24 cellular contexts compared by ENCODE assay signal in the genomic region with DNA sequence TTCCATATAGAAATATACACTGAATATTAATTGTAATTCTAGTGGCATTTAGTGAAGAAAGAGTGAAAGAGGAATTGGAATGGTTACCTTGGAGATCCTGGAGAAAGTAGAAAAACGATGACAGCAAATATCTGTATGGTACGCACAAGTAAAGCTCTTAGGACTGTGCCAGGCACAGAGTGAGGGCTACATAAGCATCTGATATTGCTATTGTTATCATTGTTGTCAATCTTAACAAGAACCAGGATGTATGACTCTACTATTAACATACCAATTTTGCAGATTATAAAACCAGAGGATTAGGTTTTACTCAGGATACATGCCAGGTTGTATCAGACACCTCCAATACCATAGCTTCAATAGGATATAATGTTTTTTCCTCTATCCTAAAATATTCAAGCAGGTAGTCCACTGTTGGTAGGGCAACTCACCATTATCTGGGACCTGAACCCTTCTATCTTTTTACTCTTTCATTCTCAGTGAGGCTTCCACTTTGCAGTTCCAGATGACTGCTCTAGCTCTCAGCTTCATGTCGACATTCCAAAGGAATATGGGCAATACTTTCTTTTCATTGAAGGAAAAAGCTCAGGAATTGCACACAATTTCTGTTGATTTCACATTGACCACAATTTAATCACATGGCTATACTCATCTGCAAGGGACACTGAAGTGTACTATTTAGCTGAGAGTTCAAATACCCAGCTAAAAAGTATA.
DNase-seq lines count a peak whose midpoint lies in the region; FAIRE-seq and TF ChIP-seq lines count a peak whose summit lies in the region.
"Had no signal": no experiment of that assay in that cellular context is flagged by ENCODE, and none has a peak within 500 bp of the region (broad histone marks: within the 10 kb centered on the region; RNA-seq: fewer than 3 reads in every experiment).

No MANE protein-coding gene starts in this region.

- H2AFZ ChIP-seq in mesenchymal stem cell (ENCODE audit: low read depth, low read length) = no peak overlapping the region
- no peak overlapping the region for H2AFZ ChIP-seq in SK-N-SH (ENCODE audit: low read depth)

- H2BK120ac ChIP-seq in mesenchymal stem cell (ENCODE audit: low read depth, low read length) = no peak overlapping the region

- no peaks in the 10 kb centered on the region for H3K9me3 ChIP-seq in mesenchymal stem cell (ENCODE audit: control insufficient read depth, low read length)
- H3K9me3 ChIP-seq in SK-N-SH = no peaks in the 10 kb centered on the region
- H3K9me3 ChIP-seq: BLaER1 had no signal

- H3K4me3 ChIP-seq in mesenchymal stem cell (ENCODE audit: insufficient read depth in 1 of 2, low read depth in 1 of 2, low read length in 2 of 2) = no peak overlapping the region
- no peak overlapping the region for H3K4me3 ChIP-seq in SK-N-SH (ENCODE audit: low read depth in 2 of 2, low read length in 1 of 2)
- H3K4me3 ChIP-seq: BLaER1 had no signal

- H2AK5ac ChIP-seq in mesenchymal stem cell (ENCODE audit: low read length, severe bottlenecking) = no peak overlapping the region

- in situ Hi-C loops in ACHN (cut with HindIII; ENCODE audit: low pct_ligation_motif_present, low pct_unique_long_range_greater_than_20kb, low sequenced_read_pairs) = no loop called here

- POLR2A ChIA-PET in SK-N-SH (lab: Yijun Ruan, JAX) = no interaction called here

- no peak overlapping the region for H4K91ac ChIP-seq in mesenchymal stem cell (ENCODE audit: low read length)

- H3K4me2 ChIP-seq in mesenchymal stem cell (ENCODE audit: low read length, poor library complexity, severe bottlenecking) (no peak overlapping the region), SK-N-SH (no peak overlapping the region)
- H3K4me2 ChIP-seq: BLaER1 had no signal

- H3F3A ChIP-seq in SK-N-SH (replicated peaks; ENCODE audit: insufficient read depth) = no peaks in the 10 kb centered on the region

- no peak overlapping the region for H3K4ac ChIP-seq in mesenchymal stem cell (ENCODE audit: low read depth in 1 of 2, low read length in 2 of 2)

- no peaks in the 10 kb centered on the region for H3K79me1 ChIP-seq in mesenchymal stem cell (replicated peaks; ENCODE audit: low read length, poor library complexity, severe bottlenecking)

- no peak for TF ChIP-seq EP300 in SK-N-SH (IDR thresholded peaks at IDR 0.05; ENCODE audit: borderline replicate concordance in 1 of 2, low read depth in 1 of 2, low read length in 1 of 2)

- no peak overlapping the region for H3K14ac ChIP-seq in mesenchymal stem cell (ENCODE audit: low read length in 2 of 2)

- H3K23ac ChIP-seq in mesenchymal stem cell (ENCODE audit: low read length in 2 of 2) = no peak overlapping the region

- no peak overlapping the region for H2BK5ac ChIP-seq in mesenchymal stem cell (ENCODE audit: low read depth, low read length, poor library complexity, severe bottlenecking)

- DNase-seq in ACHN = peak; percentile 23
- peak; percentile 6 for DNase-seq in RCC 7860 (ENCODE audit: low spot score)
- peak; percentile 38 for DNase-seq in fibroblast of peridontal ligament (ENCODE audit: extremely low read depth)
- no peak for DNase-seq in mesenchymal stem cell
- DNase-seq in SK-N-SH = no peak
- no peak for DNase-seq in head of caudate nucleus
- DNase-seq in SIG-M5 (lab: John Stamatoyannopoulos, UW) = no peak
- DNase-seq: 8988T; CD4-positive, CD25-positive, alpha-beta regulatory T cell; DMS53; IMR-90; KG1; NCI-H1048; NCI-H1417; NCI-H1694; NCI-H2029 treated with DMSO at 0.1 percent for 48 hours; NCI-H446 treated with DMSO at 0.1 percent for 48 hours; NCI-H526; NCI-H82; NK-92 treated with Interleukin-12 subunit alpha and Interleukin-12 subunit beta, amount 100 ng/mL, for 24 hours; SHP77 treated with DMSO at 0.1 percent for 48 hours had no signal

- peaks cover 4% of the 10 kb centered on the region for H3K4me1 ChIP-seq in mesenchymal stem cell (ENCODE audit: control insufficient read depth, insufficient read depth, low read depth, low read length)
- no peaks in the 10 kb centered on the region; a peak in 1 of 4 replicates for H3K4me1 ChIP-seq in SK-N-SH (ENCODE audit: control insufficient read depth in 1 of 2, insufficient read depth in 2 of 2, low read depth in 1 of 2, low read length in 1 of 2)

- peak overlapping the region; percentile 38 for H3K27ac ChIP-seq in mesenchymal stem cell (ENCODE audit: low read length, poor library complexity, severe bottlenecking)
- no peak overlapping the region for H3K27ac ChIP-seq in SK-N-SH (ENCODE audit: low read depth in 2 of 2, low read length in 1 of 2)
- H3K27ac ChIP-seq: BLaER1, RWPE1 had no signal

- H3K27me3 ChIP-seq in mesenchymal stem cell (ENCODE audit: control insufficient read depth in 1 of 2, insufficient read depth in 1 of 2, low read length in 2 of 2) (no peaks in the 10 kb centered on the region), SK-N-SH (ENCODE audit: insufficient read depth) (no peaks in the 10 kb centered on the region; the same call in 1 of the 2 replicates)
- H3K27me3 ChIP-seq: BLaER1 had no signal

- H3K9me2 ChIP-seq in SK-N-SH = no peaks in the 10 kb centered on the region

- no peak for FAIRE-seq in RCC 7860 (lab: Jason Lieb, UNC)
- FAIRE-seq: D721Med had no signal

- H3K79me2 ChIP-seq in SK-N-SH (ENCODE audit: insufficient read depth) = no peaks in the 10 kb centered on the region

- intact Hi-C loops in head of caudate nucleus (cut with DNase I) = no loop called here

- H4K20me1 ChIP-seq in SK-N-SH (ENCODE audit: insufficient read depth) = no peaks in the 10 kb centered on the region
- H4K20me1 ChIP-seq: BLaER1 had no signal

- H2BK15ac ChIP-seq in mesenchymal stem cell (ENCODE audit: low read depth, poor library complexity, severe bottlenecking) = no peak overlapping the region

- H3K9ac ChIP-seq in mesenchymal stem cell (ENCODE audit: low read length) (no peak overlapping the region), SK-N-SH (no peak overlapping the region)
- H3K9ac ChIP-seq: BLaER1 had no signal

- no peak for TF ChIP-seq CTCF in SK-N-SH (IDR thresholded peaks at IDR 0.05)

- H3K36me3 ChIP-seq in mesenchymal stem cell (ENCODE audit: control insufficient read depth in 1 of 2, insufficient read depth in 2 of 2, low read depth in 1 of 2, low read length in 2 of 2) (no peaks in the 10 kb centered on the region), SK-N-SH (replicated peaks in 1 of 2; ENCODE audit: control insufficient read depth in 1 of 2, insufficient read depth in 2 of 2, low read length in 1 of 2) (no peaks in the 10 kb centered on the region)
- H3K36me3 ChIP-seq: BLaER1 had no signal

- H3K18ac ChIP-seq in mesenchymal stem cell (ENCODE audit: low read depth in 1 of 2, low read length in 2 of 2) = no peak overlapping the region

- CTCF ChIA-PET in SK-N-SH (lab: Yijun Ruan, JAX) = interaction anchor here (0.7 kb wide), 2 partner anchors 8 to 383 kb away, joined by 3 read pairs; no protein-coding TSS in a partner anchor

- 71% methylated on average over 3 of the region's 3 CpGs for WGBS in mesenchymal stem cell
- 9% methylated on average over 3 of the region's 3 CpGs for WGBS in SK-N-SH (ENCODE audit: low lambda C conversion rate)

- no peak for TF ChIP-seq RAD21 in SK-N-SH (IDR thresholded peaks at IDR 0.05; ENCODE audit: low read length)

- H2BK12ac ChIP-seq in mesenchymal stem cell (ENCODE audit: low read length in 2 of 2) = no peak overlapping the region

- no peak overlapping the region for H4K8ac ChIP-seq in mesenchymal stem cell (ENCODE audit: low read length)

TF ChIP-seq in SK-N-SH, 30 proteins besides CTCF, POLR2A, EP300 and RAD21:
- no peak for TF ChIP-seq RFX5 (IDR thresholded peaks at IDR 0.05; ENCODE audit: low read length)

Comparison
In these comparisons a context has a peak if more than half of its experiments do, and no peak if none do; other contexts are left out.
1. DNase-seq: peak in ACHN (single experiment), RCC 7860 (single experiment) and fibroblast of peridontal ligament (single experiment); none in mesenchymal stem cell (single experiment), SK-N-SH (single experiment), head of caudate nucleus (0 of 42) and SIG-M5 (single experiment).